10 cellular contexts compared by ENCODE assay signal in genomic region chr1:32246888-32247273, GRCh38. TPM values are rescaled to one million over a fixed set of nuclear protein-coding genes. Genes with fewer than 3 reads are reported as not detected.
DNase-seq lines count a peak whose midpoint lies in the region; ATAC-seq lines count a peak whose summit lies in the region.
"Had no signal": no experiment of that assay in that cellular context is flagged by ENCODE, and none has a peak within 500 bp of the region (broad histone marks: within the 10 kb centered on the region; RNA-seq: fewer than 3 reads in every experiment).

FAM167B (plus strand) TSS chr1:32247222; CDS start chr1:32247422, 200 bp downstream.

- DNase-seq in GM04503 (ENCODE audit: low read depth) = peak; percentile 93
- DNase-seq in activated CD8-positive, alpha-beta T cell treated with anti-CD3 and anti-CD28 coated beads, Interleukin-2, amount 10 ng/mL, durations not matched to agents 7 days and 5 days = no peak
- no peak for DNase-seq in Right ventricle myocardium inferior (ENCODE audit: missing footprints)
- peak; percentile 28 for DNase-seq in skeletal muscle cell (ENCODE audit: low read depth)
- no peak for DNase-seq in occipital lobe (lab: John Stamatoyannopoulos, UW)
- DNase-seq in KBM-7 = no peak
- DNase-seq: activated gamma-delta T cell treated with Interleukin-2 at 50 U/mL for 16 hours, NCI-H1105 treated with DMSO at 0.1 percent for 48 hours had no signal

- in situ Hi-C loops in KBM-7 (cut with MboI; ENCODE audit: low pct_unique_long_range_greater_than_20kb, low sequenced_read_pairs) = no loop called here

- H3K4me3 Mint-ChIP-seq in activated CD8-positive, alpha-beta T cell treated with anti-CD3 and anti-CD28 coated beads, Interleukin-2, amount 10 ng/mL, durations not matched to agents 7 days and 5 days = peak within 1 kb of the TSS; percentile 63

- H3K27me3 Mint-ChIP-seq in activated CD8-positive, alpha-beta T cell treated with anti-CD3 and anti-CD28 coated beads, Interleukin-2, amount 10 ng/mL, durations not matched to agents 7 days and 5 days (ENCODE audit: low read depth) = no peaks in the 10 kb centered on the region

- H3K4me1 Mint-ChIP-seq in activated CD8-positive, alpha-beta T cell treated with anti-CD3 and anti-CD28 coated beads, Interleukin-2, amount 10 ng/mL, durations not matched to agents 7 days and 5 days (ENCODE audit: low read depth) = peaks cover 57% of the 10 kb centered on the region

- POLR2A ChIA-PET in activated CD8-positive, alpha-beta T cell treated with anti-CD3 and anti-CD28 coated beads, Interleukin-2, amount 10 ng/mL, durations not matched to agents 7 days and 5 days (lab: Charles Lee) = interaction anchor here (1.7 kb wide), 1 partner anchor 67 kb away, joined by 4 read pairs; the partner anchor contains the start of gene TXLNA

- no peak for ATAC-seq in activated CD8-positive, alpha-beta T cell treated with anti-CD3 and anti-CD28 coated beads, Interleukin-2, amount 10 ng/mL, durations not matched to agents 7 days and 5 days
- peak; percentile 45 for ATAC-seq in Right ventricle myocardium inferior
- no peak for ATAC-seq in HG03108 (IDR thresholded peaks at IDR 0.05; ENCODE audit: unreplicated experiment)
- no peak for ATAC-seq in GM21528 (IDR thresholded peaks at IDR 0.05; ENCODE audit: low FRiP score, unreplicated experiment)

- H3K4me3 ChIP-seq in skeletal muscle cell (ENCODE audit: low read depth, low read length) = no peak within 1 kb of the TSS

- no peaks in the 10 kb centered on the region for H3K9me3 Mint-ChIP-seq in activated CD8-positive, alpha-beta T cell treated with anti-CD3 and anti-CD28 coated beads, Interleukin-2, amount 10 ng/mL, durations not matched to agents 7 days and 5 days (ENCODE audit: insufficient read depth)

- H3K36me3 Mint-ChIP-seq in activated CD8-positive, alpha-beta T cell treated with anti-CD3 and anti-CD28 coated beads, Interleukin-2, amount 10 ng/mL, durations not matched to agents 7 days and 5 days (ENCODE audit: low read depth) = peaks cover 10% of the 10 kb centered on the region

- CTCF ChIA-PET in activated CD8-positive, alpha-beta T cell treated with anti-CD3 and anti-CD28 coated beads, Interleukin-2, amount 10 ng/mL, durations not matched to agents 7 days and 5 days (lab: Charles Lee) = interaction anchor here (0.7 to 4.9 kb wide), 11 partner anchors 9 to 136 kb away, joined by 3 to 58 read pairs (median 9); partner anchors contain the start of genes EIF3I, HDAC1 and TMEM234

- peak within 1 kb of the TSS; percentile 95 for H3K27ac Mint-ChIP-seq in activated CD8-positive, alpha-beta T cell treated with anti-CD3 and anti-CD28 coated beads, Interleukin-2, amount 10 ng/mL, durations not matched to agents 7 days and 5 days

- intact Hi-C loops in Right ventricle myocardium inferior (cut with DNase I) = loop anchor here (5.0 kb wide), 1 partner anchor 45 kb away; the partner anchor contains the start of gene HDAC1

RNA-seq across cellular contexts. Expression of gene FAM167B, which starts in this region (rescaled TPM):
- under 1 TPM; 0.78 to 0.90 TPM for total RNA-seq in activated CD8-positive, alpha-beta T cell treated with anti-CD3 and anti-CD28 coated beads, Interleukin-2, amount 10 ng/mL, durations not matched to agents 7 days and 5 days
- total RNA-seq in Right ventricle myocardium inferior (10.5 TPM), occipital lobe (2.0 TPM)

Comparison
In these comparisons a context has a peak if more than half of its experiments do, and no peak if none do; other contexts are left out.
1. DNase-seq: peak in GM04503 (single experiment) and skeletal muscle cell (single experiment); none in activated CD8-positive, alpha-beta T cell treated with anti-CD3 and anti-CD28 coated beads, Interleukin-2, amount 10 ng/mL, durations not matched to agents 7 days and 5 days (single experiment), Right ventricle myocardium inferior (single experiment), occipital lobe (single experiment) and KBM-7 (single experiment).